In genomic region chr1:226428348-226429050, GRCh38 we compare ENCODE assay signal across 18 cellular contexts. TPM values are rescaled to one million over a fixed set of nuclear protein-coding genes. Genes with fewer than 3 reads are reported as not detected.
DNase-seq lines count a peak whose midpoint lies in the region; ATAC-seq and TF ChIP-seq lines count a peak whose summit lies in the region.
"Had no signal": no experiment of that assay in that cellular context is flagged by ENCODE, and none has a peak within 500 bp of the region (broad histone marks: within the 10 kb centered on the region; RNA-seq: fewer than 3 reads in every experiment).

No MANE protein-coding gene starts in this region.

- no peak overlapping the region for H3K27ac Mint-ChIP-seq in activated CD8-positive, alpha-beta memory T cell treated with anti-CD3 and anti-CD28 coated beads, Interleukin-2, amount 10 ng/mL, durations not matched to agents 7 days and 5 days
- no peak overlapping the region for H3K27ac Mint-ChIP-seq in activated CD8-positive, alpha-beta T cell treated with anti-CD3 and anti-CD28 coated beads, Interleukin-2, amount 10 ng/mL, durations not matched to agents 7 days and 5 days
- H3K27ac Mint-ChIP-seq in mesothelial cell of epicardium = no peak overlapping the region
- H3K27ac Mint-ChIP-seq: activated CD4-positive, alpha-beta T cell treated with anti-CD3 and anti-CD28 coated beads, Interleukin-2, amount 10 ng/mL, durations not matched to agents 7 days and 5 days; activated naive CD4-positive, alpha-beta T cell treated with anti-CD3 and anti-CD28 coated beads, Interleukin-2, amount 10 ng/mL, durations not matched to agents 7 days and 5 days; CD4-positive, alpha-beta memory T cell had no signal

- BruUV-seq in OCI-LY7 (replicated peaks; lab: Mats Ljungman, UMichigan) = no TSS peak

- intact Hi-C loops in OCI-LY7 (cut with micrococcal nuclease; ENCODE audit: unreplicated experiment) = no loop called here

- peak overlapping the region; percentile 44; the same call in 1 of the 2 replicates for H2AFZ ChIP-seq in OCI-LY7 (ENCODE audit: low read length)

- no peaks in the 10 kb centered on the region for H4K20me1 ChIP-seq in OCI-LY7 (ENCODE audit: insufficient read depth, low read length)

- DNase-seq in activated CD8-positive, alpha-beta memory T cell treated with anti-CD3 and anti-CD28 coated beads, Interleukin-2, amount 50 U/mL, for 48 hours = peak; percentile 44
- DNase-seq in activated CD8-positive, alpha-beta memory T cell treated with anti-CD3 and anti-CD28 coated beads, Interleukin-2, amount 10 ng/mL, durations not matched to agents 7 days and 5 days = no peak
- DNase-seq in NCI-H1436 treated with DMSO at 0.1 percent for 48 hours (lab: John Stamatoyannopoulos, UW) = peak; percentile 62
- no peak for DNase-seq in OCI-LY7 (ENCODE audit: low spot score)
- peak; percentile 52 for DNase-seq in retina
- DNase-seq in activated CD8-positive, alpha-beta T cell treated with anti-CD3 and anti-CD28 coated beads, Interleukin-2, amount 10 ng/mL, durations not matched to agents 7 days and 5 days = no peak
- DNase-seq in mesothelial cell of epicardium (ENCODE audit: low spot score in 2 of 2, unreplicated experiment in 2 of 2) = no peak
- DNase-seq: ACHN; activated CD4-positive, alpha-beta T cell treated with anti-CD3 and anti-CD28 coated beads, Interleukin-2, amount 10 ng/mL, durations not matched to agents 7 days and 5 days; activated naive CD4-positive, alpha-beta T cell treated with anti-CD3 and anti-CD28 coated beads, Interleukin-2, amount 10 ng/mL, durations not matched to agents 7 days and 5 days; brain microvascular endothelial cell; CD4-positive, alpha-beta memory T cell; foreskin melanocyte; left colon; mucosa of descending colon; right lobe of liver had no signal

- no peak overlapping the region for H3K27ac ChIP-seq in OCI-LY7 (ENCODE audit: low read depth, low read length, poor library complexity, severe bottlenecking)
- H3K27ac ChIP-seq: brain microvascular endothelial cell, epithelial cell of prostate, right lobe of liver had no signal

- H3K79me2 ChIP-seq in OCI-LY7 (ENCODE audit: insufficient read depth, low read depth, low read length) = no peaks in the 10 kb centered on the region

- CTCF ChIA-PET in activated CD8-positive, alpha-beta memory T cell treated with anti-CD3 and anti-CD28 coated beads, Interleukin-2, amount 10 ng/mL, durations not matched to agents 7 days and 5 days (lab: Charles Lee) = interaction anchor here (3.1 kb wide), 1 partner anchor 21 kb away, joined by 10 read pairs; the partner anchor contains the start of gene PARP1
- CTCF ChIA-PET in OCI-LY7 (lab: Charles Lee; ENCODE audit: unreplicated experiment) = interaction anchor here (0.6 to 1.7 kb wide), 3 partner anchors 16 to 18 kb away, joined by 3 to 5 read pairs (median 3); no protein-coding TSS in a partner anchor
- CTCF ChIA-PET in activated CD8-positive, alpha-beta T cell treated with anti-CD3 and anti-CD28 coated beads, Interleukin-2, amount 10 ng/mL, durations not matched to agents 7 days and 5 days (lab: Charles Lee) = interaction anchor here (3.0 kb wide), 1 partner anchor 16 kb away, joined by 13 read pairs; no protein-coding TSS in a partner anchor

- POLR2A ChIA-PET in OCI-LY7 (lab: Charles Lee) = interaction anchor here (0.5 to 2.1 kb wide), 8 partner anchors 8 to 63 kb away, joined by 3 to 6 read pairs (median 3); partner anchors contain the start of gene PARP1
- POLR2A ChIA-PET in activated CD8-positive, alpha-beta T cell treated with anti-CD3 and anti-CD28 coated beads, Interleukin-2, amount 10 ng/mL, durations not matched to agents 7 days and 5 days (lab: Charles Lee) = no interaction called here

- peak overlapping the region; percentile 54 for H3K4me2 ChIP-seq in OCI-LY7 (ENCODE audit: low read length)

- no peak overlapping the region for H3K4me3 Mint-ChIP-seq in activated CD8-positive, alpha-beta memory T cell treated with anti-CD3 and anti-CD28 coated beads, Interleukin-2, amount 10 ng/mL, durations not matched to agents 7 days and 5 days
- H3K4me3 Mint-ChIP-seq in activated CD8-positive, alpha-beta T cell treated with anti-CD3 and anti-CD28 coated beads, Interleukin-2, amount 10 ng/mL, durations not matched to agents 7 days and 5 days = no peak overlapping the region
- no peak overlapping the region for H3K4me3 Mint-ChIP-seq in mesothelial cell of epicardium
- H3K4me3 Mint-ChIP-seq: activated CD4-positive, alpha-beta T cell treated with anti-CD3 and anti-CD28 coated beads, Interleukin-2, amount 10 ng/mL, durations not matched to agents 7 days and 5 days; activated naive CD4-positive, alpha-beta T cell treated with anti-CD3 and anti-CD28 coated beads, Interleukin-2, amount 10 ng/mL, durations not matched to agents 7 days and 5 days; CD4-positive, alpha-beta memory T cell had no signal

- H3K36me3 ChIP-seq in OCI-LY7 (ENCODE audit: insufficient read depth, low read length) = no peaks in the 10 kb centered on the region
- H3K36me3 ChIP-seq: brain microvascular endothelial cell, right lobe of liver had no signal

- ATAC-seq in activated CD8-positive, alpha-beta memory T cell treated with anti-CD3 and anti-CD28 coated beads, Interleukin-2, amount 10 ng/mL, durations not matched to agents 7 days and 5 days = no peak
- no peak for ATAC-seq in activated CD8-positive, alpha-beta T cell treated with anti-CD3 and anti-CD28 coated beads, Interleukin-2, amount 10 ng/mL, durations not matched to agents 7 days and 5 days
- ATAC-seq in HG03108 (IDR thresholded peaks at IDR 0.05; ENCODE audit: unreplicated experiment) = no peak
- ATAC-seq: left colon, mucosa of descending colon, right lobe of liver had no signal

- no peaks in the 10 kb centered on the region for H3K36me3 Mint-ChIP-seq in activated CD8-positive, alpha-beta memory T cell treated with anti-CD3 and anti-CD28 coated beads, Interleukin-2, amount 10 ng/mL, durations not matched to agents 7 days and 5 days
- H3K36me3 Mint-ChIP-seq in activated CD8-positive, alpha-beta T cell treated with anti-CD3 and anti-CD28 coated beads, Interleukin-2, amount 10 ng/mL, durations not matched to agents 7 days and 5 days (ENCODE audit: low read depth) = no peaks in the 10 kb centered on the region
- no peaks in the 10 kb centered on the region for H3K36me3 Mint-ChIP-seq in mesothelial cell of epicardium
- H3K36me3 Mint-ChIP-seq: activated naive CD4-positive, alpha-beta T cell treated with anti-CD3 and anti-CD28 coated beads, Interleukin-2, amount 10 ng/mL, durations not matched to agents 7 days and 5 days; CD4-positive, alpha-beta memory T cell had no signal

- H3K9me2 ChIP-seq in OCI-LY7 (ENCODE audit: insufficient read depth, low read length) = no peaks in the 10 kb centered on the region

- H3K9me3 ChIP-seq in OCI-LY7 (ENCODE audit: low read length) = no peaks in the 10 kb centered on the region
- H3K9me3 ChIP-seq: mucosa of descending colon, right lobe of liver had no signal

- peaks cover 80% of the 10 kb centered on the region for H3K4me1 ChIP-seq in OCI-LY7 (ENCODE audit: insufficient read depth, low read length, poor library complexity, severe bottlenecking)
- H3K4me1 ChIP-seq: right lobe of liver had no signal

- H3K9me3 Mint-ChIP-seq in activated CD8-positive, alpha-beta memory T cell treated with anti-CD3 and anti-CD28 coated beads, Interleukin-2, amount 10 ng/mL, durations not matched to agents 7 days and 5 days (ENCODE audit: low read depth) = no peaks in the 10 kb centered on the region
- no peaks in the 10 kb centered on the region for H3K9me3 Mint-ChIP-seq in activated CD8-positive, alpha-beta T cell treated with anti-CD3 and anti-CD28 coated beads, Interleukin-2, amount 10 ng/mL, durations not matched to agents 7 days and 5 days (ENCODE audit: insufficient read depth)
- H3K9me3 Mint-ChIP-seq in mesothelial cell of epicardium = no peaks in the 10 kb centered on the region
- H3K9me3 Mint-ChIP-seq: activated CD4-positive, alpha-beta T cell treated with anti-CD3 and anti-CD28 coated beads, Interleukin-2, amount 10 ng/mL, durations not matched to agents 7 days and 5 days; activated naive CD4-positive, alpha-beta T cell treated with anti-CD3 and anti-CD28 coated beads, Interleukin-2, amount 10 ng/mL, durations not matched to agents 7 days and 5 days had no signal

- TF ChIP-seq CTCF in OCI-LY7 (conservative IDR thresholded peaks at IDR 0.05; ENCODE audit: low read length) (no peak), mesothelial cell of epicardium (IDR thresholded peaks at IDR 0.05; ENCODE audit: unreplicated experiment) (no peak)

- peaks cover 8% of the 10 kb centered on the region for H3K4me1 Mint-ChIP-seq in activated CD8-positive, alpha-beta memory T cell treated with anti-CD3 and anti-CD28 coated beads, Interleukin-2, amount 10 ng/mL, durations not matched to agents 7 days and 5 days
- peaks cover 24% of the 10 kb centered on the region for H3K4me1 Mint-ChIP-seq in activated CD8-positive, alpha-beta T cell treated with anti-CD3 and anti-CD28 coated beads, Interleukin-2, amount 10 ng/mL, durations not matched to agents 7 days and 5 days (ENCODE audit: low read depth)
- peaks cover 6% of the 10 kb centered on the region for H3K4me1 Mint-ChIP-seq in mesothelial cell of epicardium

- peaks cover 2% of the 10 kb centered on the region for H3K27me3 Mint-ChIP-seq in activated CD8-positive, alpha-beta memory T cell treated with anti-CD3 and anti-CD28 coated beads, Interleukin-2, amount 10 ng/mL, durations not matched to agents 7 days and 5 days
- H3K27me3 Mint-ChIP-seq in activated CD8-positive, alpha-beta T cell treated with anti-CD3 and anti-CD28 coated beads, Interleukin-2, amount 10 ng/mL, durations not matched to agents 7 days and 5 days (ENCODE audit: low read depth) = peaks cover 2% of the 10 kb centered on the region
- H3K27me3 Mint-ChIP-seq in mesothelial cell of epicardium (ENCODE audit: low read depth) = peaks cover 2% of the 10 kb centered on the region

- H3K4me3 ChIP-seq in OCI-LY7 (ENCODE audit: low read depth, low read length, poor library complexity, severe bottlenecking) = no peak overlapping the region
- H3K4me3 ChIP-seq: mucosa of descending colon, right lobe of liver had no signal

RNA-seq across cellular contexts. Expression of gene PARP1, which starts 20.6 kb away (rescaled TPM):
- 100 to 1,000 TPM; 185 to 207 TPM for total RNA-seq in activated CD8-positive, alpha-beta memory T cell treated with anti-CD3 and anti-CD28 coated beads, Interleukin-2, amount 10 ng/mL, durations not matched to agents 7 days and 5 days
- 532 and 610 TPM in 2 replicates for total RNA-seq in OCI-LY7 (2014; rRNA removed; shearing (Covaris generic))
- total RNA-seq in OCI-LY7 (2022) (558 and 594 TPM in 2 replicates), mesothelial cell of epicardium (94.7 to 101 TPM (median 95.3 TPM) in 3 replicates)
- total RNA-seq in activated CD8-positive, alpha-beta T cell treated with anti-CD3 and anti-CD28 coated beads, Interleukin-2, amount 10 ng/mL, durations not matched to agents 7 days and 5 days = 100 to 1,000 TPM; 139 to 145 TPM

Comparison
In these comparisons a context has a peak if more than half of its experiments do, and no peak if none do; other contexts are left out.
1. DNase-seq: peak in activated CD8-positive, alpha-beta memory T cell treated with anti-CD3 and anti-CD28 coated beads, Interleukin-2, amount 50 U/mL, for 48 hours (single experiment), NCI-H1436 treated with DMSO at 0.1 percent for 48 hours (single experiment) and retina (single experiment); none in activated CD8-positive, alpha-beta memory T cell treated with anti-CD3 and anti-CD28 coated beads, Interleukin-2, amount 10 ng/mL, durations not matched to agents 7 days and 5 days (single experiment), OCI-LY7 (single experiment), activated CD8-positive, alpha-beta T cell treated with anti-CD3 and anti-CD28 coated beads, Interleukin-2, amount 10 ng/mL, durations not matched to agents 7 days and 5 days (single experiment) and mesothelial cell of epicardium (0 of 2).